In genomic region chr1:145932522-145933009, GRCh38 we compare ENCODE assay signal across 1 cellular context.
TF ChIP-seq lines count a peak whose summit lies in the region.
"Not testable (repeated sequence)": the region's sequence is repeated elsewhere in the genome, so short reads cannot be mapped to it uniquely, and the experiment has no call there.

No MANE protein-coding gene starts in this region.

TF ChIP-seq in K562, 482 proteins besides CTCF, POLR2A, EP300 and RAD21 (continued from another document and continues in another):
- TF ChIP-seq ZNF609 (CRISPR knock-in tag; IDR thresholded peaks at IDR 0.05; ENCODE audit: borderline replicate concordance) (peak; percentile 86; the same call in 1 of the 2 replicates), SMARCE1 (IDR thresholded peaks at IDR 0.05) (peak; percentile 97), HDAC2 (IDR thresholded peaks at IDR 0.05) (peak; percentile 99), CXXC5 (CRISPR knock-in tag; IDR thresholded peaks at IDR 0.05) (peak; percentile 98), PHB2 (IDR thresholded peaks at IDR 0.05; ENCODE audit: low read depth) (peak; percentile 85), MECOM (CRISPR knock-in tag; IDR thresholded peaks at IDR 0.05) (peak; percentile 90), CBFA2T2 (conservative IDR thresholded peaks at IDR 0.05) (peak; percentile 96), GABPB1 (CRISPR knock-in tag; IDR thresholded peaks at IDR 0.05) (peak; percentile 65; the same call in 1 of the 2 replicates), TCF3 (CRISPR knock-in tag; IDR thresholded peaks at IDR 0.05) (peak; percentile 97), SMAD4 (CRISPR knock-in tag; conservative IDR thresholded peaks at IDR 0.05) (peak; percentile 100), ADNP (tag; IDR thresholded peaks at IDR 0.05) (peak; percentile 45; the same call in 1 of the 2 replicates), PML (IDR thresholded peaks at IDR 0.05; ENCODE audit: low read length) (peak; percentile 92), CREB3 (tag; conservative IDR thresholded peaks at IDR 0.05; ENCODE audit: low read depth) (peak; percentile 69; the same call in 1 of the 2 replicates), MEIS2 (IDR thresholded peaks at IDR 0.05; ENCODE audit: partially characterized antibody) (peak; percentile 64), TFAP4 (CRISPR knock-in tag; IDR thresholded peaks at IDR 0.05; ENCODE audit: borderline replicate concordance) (peak; percentile 82), ESRRA (IDR thresholded peaks at IDR 0.05; ENCODE audit: borderline replicate concordance, low read depth) (peak; percentile 94; the same call in 1 of the 2 replicates), ZMIZ1 (IDR thresholded peaks at IDR 0.05; ENCODE audit: low read depth in 2 of 2, low read length in 2 of 2) (peak in 1 of 2 experiments; percentile 78; a peak in 2 of 4 replicates), NBN (IDR thresholded peaks at IDR 0.05; ENCODE audit: low read depth) (peak; percentile 78; the same call in 1 of the 2 replicates), ID3 (tag; IDR thresholded peaks at IDR 0.05) (peak; percentile 86), DPF2 (IDR thresholded peaks at IDR 0.05) (peak; percentile 94), CLOCK (CRISPR knock-in tag; IDR thresholded peaks at IDR 0.05; ENCODE audit: borderline replicate concordance) (peak; percentile 7; the same call in 1 of the 2 replicates), MEF2D (tag; conservative IDR thresholded peaks at IDR 0.05; ENCODE audit: low read depth) (peak; percentile 70), FOXP4 (CRISPR knock-in tag; IDR thresholded peaks at IDR 0.05; ENCODE audit: borderline replicate concordance) (0 out of 2 replicates have a peak, but pooled peaks have one; percentile 27), PRDM10 (IDR thresholded peaks at IDR 0.05; ENCODE audit: partially characterized antibody) (peak; percentile 36), RNF2 (IDR thresholded peaks at IDR 0.05) (peak; percentile 87), AFF1 (IDR thresholded peaks at IDR 0.05; ENCODE audit: low read depth in 1 of 2, partially characterized antibody in 2 of 2) (peak in 1 of 2 experiments; percentile 88), ETV5 (CRISPR knock-in tag; IDR thresholded peaks at IDR 0.05; ENCODE audit: low read depth) (peak; percentile 73), MTA1 (IDR thresholded peaks at IDR 0.05; ENCODE audit: borderline replicate concordance) (peak; percentile 86), MTA2 (IDR thresholded peaks at IDR 0.05; ENCODE audit: low read depth) (peak; percentile 90), KAT7 (CRISPR knock-in tag; IDR thresholded peaks at IDR 0.05; ENCODE audit: borderline replicate concordance) (peak; percentile 31; the same call in 1 of the 2 replicates), MBD2 (IDR thresholded peaks at IDR 0.05; ENCODE audit: borderline replicate concordance, low read depth) (peak; percentile 67; the same call in 1 of the 2 replicates)
- not testable (repeated sequence) for TF ChIP-seq ID3 (CRISPR knock-in tag; IDR thresholded peaks at IDR 0.05)
